Comparison of ENCODE assay signal across 2 cellular contexts in genomic region chr14:50366115-50366514, GRCh38.
TF ChIP-seq lines count a peak whose summit lies in the region.

No MANE protein-coding gene starts in this region.

TF ChIP-seq in IMR-90, 13 proteins besides CTCF, POLR2A, EP300 and RAD21:
- TF ChIP-seq MAFK (IDR thresholded peaks at IDR 0.05; ENCODE audit: low read depth, low read length) (no peak), BHLHE40 (IDR thresholded peaks at IDR 0.05; ENCODE audit: low read depth, low read length) (no peak), ELK1 (IDR thresholded peaks at IDR 0.05; ENCODE audit: borderline replicate concordance, low read depth, low read length) (no peak), CHD1 (IDR thresholded peaks at IDR 0.05; ENCODE audit: low read depth, low read length) (no peak), RFX5 (IDR thresholded peaks at IDR 0.05; ENCODE audit: low read depth, low read length) (no peak), NFE2L2 (IDR thresholded peaks at IDR 0.05; ENCODE audit: low read depth, low read length) (no peak), MXI1 (IDR thresholded peaks at IDR 0.05; ENCODE audit: borderline replicate concordance, low read depth, low read length) (no peak), FOS (IDR thresholded peaks at IDR 0.05; ENCODE audit: low read depth, low read length) (no peak), USF2 (IDR thresholded peaks at IDR 0.05; ENCODE audit: low read depth, low read length) (no peak), CEBPB (IDR thresholded peaks at IDR 0.05; ENCODE audit: low read depth, low read length) (no peak), SMC3 (IDR thresholded peaks at IDR 0.05; ENCODE audit: low read depth, low read length) (no peak), MAZ (IDR thresholded peaks at IDR 0.05; ENCODE audit: borderline replicate concordance, low read depth, low read length) (no peak), RCOR1 (IDR thresholded peaks at IDR 0.05; ENCODE audit: insufficient replicate concordance, low read length) (no peak)
TF ChIP-seq in IMR-90: peak in this region for 0.

TF ChIP-seq in SK-N-SH, 30 proteins besides CTCF, POLR2A, EP300 and RAD21:
- TF ChIP-seq FOXM1 (IDR thresholded peaks at IDR 0.05; ENCODE audit: low read depth) (no peak), REST (IDR thresholded peaks at IDR 0.05; ENCODE audit: low read depth, low read length) (no peak), IRF3 (IDR thresholded peaks at IDR 0.05; ENCODE audit: low read depth, low read length) (no peak), SMC3 (IDR thresholded peaks at IDR 0.05; ENCODE audit: low read depth, low read length) (no peak), NRF1 (IDR thresholded peaks at IDR 0.05; ENCODE audit: low read depth, low read length) (no peak), CHD2 (IDR thresholded peaks at IDR 0.05; ENCODE audit: low read length, partially characterized antibody) (no peak), FOXJ3 (CRISPR knock-in tag; IDR thresholded peaks at IDR 0.05) (no peak), GATA2 (CRISPR knock-in tag; IDR thresholded peaks at IDR 0.05) (no peak), SIN3A (IDR thresholded peaks at IDR 0.05; ENCODE audit: borderline replicate concordance, low read depth, low read length) (no peak), POLR2AphosphoS5 (IDR thresholded peaks at IDR 0.05; ENCODE audit: low read depth, low read length) (no peak), ELF1 (IDR thresholded peaks at IDR 0.05) (no peak), TCF12 (IDR thresholded peaks at IDR 0.05) (no peak), NFIC (IDR thresholded peaks at IDR 0.05; ENCODE audit: borderline replicate concordance) (no peak), YY1 (IDR thresholded peaks at IDR 0.05; ENCODE audit: low read depth) (no peak), GABPA (IDR thresholded peaks at IDR 0.05; ENCODE audit: low read depth) (no peak), RCOR1 (IDR thresholded peaks at IDR 0.05; ENCODE audit: low read length) (no peak), EZH2phosphoT487 (IDR thresholded peaks at IDR 0.05; ENCODE audit: borderline replicate concordance, low read depth) (no peak), MAX (IDR thresholded peaks at IDR 0.05; ENCODE audit: low read depth) (no peak)
